In the genomic region with DNA sequence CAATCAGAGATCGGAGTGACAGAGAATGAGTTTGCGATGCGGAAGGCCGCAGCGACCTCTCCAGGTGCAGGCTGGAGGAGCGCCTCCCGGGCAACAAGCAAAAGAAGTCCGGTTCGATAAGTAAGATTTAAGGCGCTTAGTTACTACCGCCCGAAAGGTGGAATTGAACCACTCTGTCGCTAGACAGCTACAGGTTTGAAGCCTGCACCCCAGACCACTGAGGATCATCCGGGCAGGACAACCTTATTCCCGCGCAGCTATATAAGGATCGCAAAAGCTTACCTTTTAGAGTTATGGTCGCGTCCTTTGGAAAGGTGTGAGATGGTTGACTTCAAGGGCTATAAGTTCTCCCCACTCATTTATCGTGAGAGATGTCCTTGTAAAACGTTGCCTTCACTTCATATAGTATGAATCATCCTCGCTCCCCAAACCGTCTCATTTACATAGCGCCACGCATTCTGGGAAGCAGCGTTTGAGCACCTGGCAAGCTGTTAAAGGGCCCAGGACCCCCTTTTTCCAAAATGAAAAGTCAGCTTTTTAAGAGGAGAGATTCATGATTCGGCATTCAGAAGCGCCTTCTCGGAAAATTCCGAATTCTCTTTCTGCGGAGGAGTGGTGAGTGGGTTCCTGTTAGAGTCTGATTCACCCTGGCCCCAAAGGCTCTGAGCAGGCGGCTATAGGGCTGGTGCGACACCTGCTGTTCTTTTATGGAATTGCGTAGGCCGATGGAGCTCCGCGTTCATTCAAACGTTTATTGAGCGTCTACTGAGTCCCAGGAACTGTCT, we compare ENCODE assay signal across 8 cellular contexts. TPM values are rescaled to one million over a fixed set of nuclear protein-coding genes. Genes with fewer than 3 reads are reported as not detected.
DNase-seq lines count a peak whose midpoint lies in the region; ATAC-seq and TF ChIP-seq lines count a peak whose summit lies in the region.

No MANE protein-coding gene starts in this region.

- peak overlapping the region; percentile 67 for H3K4me3 Mint-ChIP-seq in activated T-helper 2 cell treated with anti-CD3 and anti-CD28 coated beads, Interferon-gamma antibody, Interleukin-2, Interleukin-4, amounts not matched to agents 10 μg/mL and 5 μg/mL and 100 μg/mL, durations not matched to agents 14 hours and 24 hours and 36 hours (ENCODE audit: low read depth)
- H3K4me3 Mint-ChIP-seq in stimulated activated naive CD8-positive, alpha-beta T cell treated with anti-CD3 and anti-CD28 coated beads, Interleukin-15, amount 100 ng/mL, for 72 hours, result peak overlapping the region; percentile 53 to 80

- H3K36me3 Mint-ChIP-seq in activated T-helper 2 cell treated with anti-CD3 and anti-CD28 coated beads, Interferon-gamma antibody, Interleukin-2, Interleukin-4, amounts not matched to agents 10 μg/mL and 5 μg/mL and 100 μg/mL, durations not matched to agents 14 hours and 24 hours and 36 hours (ENCODE audit: low read depth), result peaks cover 11% of the 10 kb centered on the region

- no peaks in the 10 kb centered on the region for H3K9me2 ChIP-seq in Karpas-422 (replicated peaks; ENCODE audit: insufficient read depth, low read length)
- no peaks in the 10 kb centered on the region for H3K9me2 ChIP-seq in neural cell (ENCODE audit: insufficient read depth, low read length)

- H3K27ac Mint-ChIP-seq in activated T-helper 2 cell treated with anti-CD3 and anti-CD28 coated beads, Interferon-gamma antibody, Interleukin-2, Interleukin-4, amounts not matched to agents 10 μg/mL and 5 μg/mL and 100 μg/mL, durations not matched to agents 14 hours and 24 hours and 36 hours, result peak overlapping the region; percentile 98
- peak overlapping the region; percentile 99 for H3K27ac Mint-ChIP-seq in stimulated activated naive CD8-positive, alpha-beta T cell treated with anti-CD3 and anti-CD28 coated beads, Interleukin-15, amount 100 ng/mL, for 72 hours

- H3K9ac ChIP-seq in Karpas-422 (ENCODE audit: low read length), result peak overlapping the region; percentile 70
- peak overlapping the region; percentile 68 for H3K9ac ChIP-seq in neural cell (ENCODE audit: low read length)

- H3K36me3 ChIP-seq in Karpas-422 (ENCODE audit: insufficient read depth, low read length), result no peaks in the 10 kb centered on the region
- no peaks in the 10 kb centered on the region for H3K36me3 ChIP-seq in neural cell (ENCODE audit: insufficient read depth, low read length)

- peak; percentile 57 for ATAC-seq in GM21737 (IDR thresholded peaks at IDR 0.05; ENCODE audit: unreplicated experiment)
- peak; percentile 96 for ATAC-seq in stimulated activated naive CD8-positive, alpha-beta T cell treated with anti-CD3 and anti-CD28 coated beads, Interleukin-15, amount 100 ng/mL, for 72 hours

- H3K9me3 ChIP-seq in Karpas-422 (ENCODE audit: low read length) (no peaks in the 10 kb centered on the region), neural cell (ENCODE audit: low read length) (no peaks in the 10 kb centered on the region)

- TF ChIP-seq RAD21 in neural cell (conservative IDR thresholded peaks at IDR 0.05), result peak; percentile 91

- no peaks in the 10 kb centered on the region for H3F3A ChIP-seq in neural cell (ENCODE audit: insufficient read depth, low read length, poor library complexity, severe bottlenecking)

- TF ChIP-seq CTCF in fibroblast of pulmonary artery (IDR thresholded peaks at IDR 0.05; ENCODE audit: low read length, missing control alignments), result peak; percentile 95
- peak; percentile 96 for TF ChIP-seq CTCF in neural cell (IDR thresholded peaks at IDR 0.05; ENCODE audit: poor library complexity, severe bottlenecking)

- H2AFZ ChIP-seq in Karpas-422 (ENCODE audit: low read length), result peak overlapping the region; percentile 97
- peak overlapping the region; percentile 29 for H2AFZ ChIP-seq in neural cell (ENCODE audit: low read depth, low read length)

- H3K4me3 ChIP-seq in Karpas-422 (ENCODE audit: low read length) (peak overlapping the region; percentile 68), fibroblast of pulmonary artery (replicated peaks; ENCODE audit: low read depth, low read length) (peak overlapping the region; percentile 67), neural cell (ENCODE audit: low read length) (peak overlapping the region; percentile 69)

- peaks cover 27% of the 10 kb centered on the region for H3K4me1 Mint-ChIP-seq in activated T-helper 2 cell treated with anti-CD3 and anti-CD28 coated beads, Interferon-gamma antibody, Interleukin-2, Interleukin-4, amounts not matched to agents 10 μg/mL and 5 μg/mL and 100 μg/mL, durations not matched to agents 14 hours and 24 hours and 36 hours (ENCODE audit: low read depth)
- peaks cover 43% of the 10 kb centered on the region for H3K4me1 Mint-ChIP-seq in stimulated activated naive CD8-positive, alpha-beta T cell treated with anti-CD3 and anti-CD28 coated beads, Interleukin-15, amount 100 ng/mL, for 72 hours

- H3K4me2 ChIP-seq in Karpas-422 (ENCODE audit: low read depth, low read length, poor library complexity, severe bottlenecking) (peak overlapping the region; percentile 86), neural cell (ENCODE audit: low read length) (peak overlapping the region; percentile 66)

- no peaks in the 10 kb centered on the region for H3K9me3 Mint-ChIP-seq in activated T-helper 2 cell treated with anti-CD3 and anti-CD28 coated beads, Interferon-gamma antibody, Interleukin-2, Interleukin-4, amounts not matched to agents 10 μg/mL and 5 μg/mL and 100 μg/mL, durations not matched to agents 14 hours and 24 hours and 36 hours
- H3K9me3 Mint-ChIP-seq in stimulated activated naive CD8-positive, alpha-beta T cell treated with anti-CD3 and anti-CD28 coated beads, Interleukin-15, amount 100 ng/mL, for 72 hours, result no peaks in the 10 kb centered on the region

- peak; percentile 94 for DNase-seq in Daoy (ENCODE audit: low read depth)
- DNase-seq in Karpas-422, result peak; percentile 96
- peak; percentile 93 for DNase-seq in RKO (ENCODE audit: low spot score)
- DNase-seq in activated T-helper 2 cell treated with anti-CD3 and anti-CD28 coated beads, Interferon-gamma antibody, Interleukin-2, Interleukin-4, amounts not matched to agents 10 μg/mL and 5 μg/mL and 100 μg/mL, durations not matched to agents 14 hours and 24 hours and 36 hours (ENCODE audit: low spot score), result peak; percentile 88
- peak; percentile 96 for DNase-seq in fibroblast of pulmonary artery (ENCODE audit: low read depth)
- DNase-seq in stimulated activated naive CD8-positive, alpha-beta T cell treated with anti-CD3 and anti-CD28 coated beads, Interleukin-15, amount 100 ng/mL, for 72 hours, result peak; percentile 92 to 93

- H3K79me2 ChIP-seq in Karpas-422 (ENCODE audit: low read length) (no peaks in the 10 kb centered on the region), neural cell (replicated peaks; ENCODE audit: insufficient read depth, low read length) (no peaks in the 10 kb centered on the region)

- H3K27ac ChIP-seq in Karpas-422 (ENCODE audit: low read length) (peak overlapping the region; percentile 90), neural cell (ENCODE audit: low read length) (peak overlapping the region; percentile 82)

- peaks cover 29% of the 10 kb centered on the region for H3K4me1 ChIP-seq in Karpas-422 (ENCODE audit: low read length)

- peaks cover 25% of the 10 kb centered on the region for H3K27me3 Mint-ChIP-seq in activated T-helper 2 cell treated with anti-CD3 and anti-CD28 coated beads, Interferon-gamma antibody, Interleukin-2, Interleukin-4, amounts not matched to agents 10 μg/mL and 5 μg/mL and 100 μg/mL, durations not matched to agents 14 hours and 24 hours and 36 hours (ENCODE audit: low read depth)
- H3K27me3 Mint-ChIP-seq in stimulated activated naive CD8-positive, alpha-beta T cell treated with anti-CD3 and anti-CD28 coated beads, Interleukin-15, amount 100 ng/mL, for 72 hours, result peaks cover 33% of the 10 kb centered on the region

- H4K20me1 ChIP-seq in Karpas-422 (ENCODE audit: insufficient read depth, low read depth, low read length) (no peaks in the 10 kb centered on the region), neural cell (ENCODE audit: insufficient read depth) (no peaks in the 10 kb centered on the region)

- no peak for TF ChIP-seq EP300 in neural cell (conservative IDR thresholded peaks at IDR 0.05; ENCODE audit: poor library complexity, severe bottlenecking)

- H3K27me3 ChIP-seq in Karpas-422 (ENCODE audit: low read length) (no peaks in the 10 kb centered on the region), neural cell (ENCODE audit: insufficient read depth, low read depth, low read length) (no peaks in the 10 kb centered on the region)

- intact Hi-C loops in activated T-helper 2 cell treated with anti-CD3 and anti-CD28 coated beads, Interferon-gamma antibody, Interleukin-2, Interleukin-4, amounts not matched to agents 10 μg/mL and 5 μg/mL and 100 μg/mL, durations not matched to agents 14 hours and 24 hours and 36 hours (cut with micrococcal nuclease), result loop anchor here (1.0 to 5.0 kb wide), 9 partner anchors 9 to 226 kb away; a partner anchor contains a TSS

RNA-seq across cellular contexts. Expression of a gene that starts 10.8 kb away (rescaled TPM):
- total RNA-seq in Daoy (2014; rRNA removed; shearing (Covaris generic)), result 0.80 and 0.83 TPM in 2 replicates
- total RNA-seq in Karpas-422 (2014; rRNA removed; shearing (Covaris generic); ENCODE audit: low replicate concordance), result 2.5 and 4.0 TPM in 2 replicates
- total RNA-seq in activated T-helper 2 cell treated with anti-CD3 and anti-CD28 coated beads, Interferon-gamma antibody, Interleukin-2, Interleukin-4, amounts not matched to agents 10 μg/mL and 5 μg/mL and 100 μg/mL, durations not matched to agents 14 hours and 24 hours and 36 hours, result 10.2 and 10.9 TPM in 2 replicates
- 1.4 and 2.1 TPM in 2 replicates for polyA plus RNA-seq in neural cell
- polyA minus RNA-seq in neural cell, result 13.8 and 14.4 TPM in 2 replicates

RNA-seq across cellular contexts. Expression of a gene that starts 18.2 kb away (rescaled TPM):
- total RNA-seq in Daoy (2014; rRNA removed; shearing (Covaris generic)), result 0.98 and 3.5 TPM in 2 replicates
- 3.1 and 4.6 TPM in 2 replicates for total RNA-seq in Karpas-422 (2014; rRNA removed; shearing (Covaris generic); ENCODE audit: low replicate concordance)
- 4.0 and 8.1 TPM in 2 replicates for total RNA-seq in activated T-helper 2 cell treated with anti-CD3 and anti-CD28 coated beads, Interferon-gamma antibody, Interleukin-2, Interleukin-4, amounts not matched to agents 10 μg/mL and 5 μg/mL and 100 μg/mL, durations not matched to agents 14 hours and 24 hours and 36 hours
- 70.3 and 83.9 TPM in 2 replicates for polyA plus RNA-seq in neural cell
- polyA minus RNA-seq in neural cell, result 75.7 and 92.8 TPM in 2 replicates

RNA-seq across cellular contexts. Expression of a gene that starts 19.6 kb away (rescaled TPM):
- 0.15 and 0.80 TPM in 2 replicates for total RNA-seq in Daoy (2014; rRNA removed; shearing (Covaris generic))
- total RNA-seq in Karpas-422 (2014; rRNA removed; shearing (Covaris generic); ENCODE audit: low replicate concordance), result 0.71 and 8.0 TPM in 2 replicates
- total RNA-seq in activated T-helper 2 cell treated with anti-CD3 and anti-CD28 coated beads, Interferon-gamma antibody, Interleukin-2, Interleukin-4, amounts not matched to agents 10 μg/mL and 5 μg/mL and 100 μg/mL, durations not matched to agents 14 hours and 24 hours and 36 hours, result 2.5 and 3.1 TPM in 2 replicates
- 1.0 and 1.8 TPM in 2 replicates for polyA plus RNA-seq in neural cell
- not detected in 2 replicates for polyA minus RNA-seq in neural cell

RNA-seq across cellular contexts. Expression of a gene that starts 28.6 kb away (rescaled TPM):
- total RNA-seq in Daoy (2014; rRNA removed; shearing (Covaris generic)), result 121 and 175 TPM in 2 replicates
- 77.9 and 97.9 TPM in 2 replicates for total RNA-seq in Karpas-422 (2014; rRNA removed; shearing (Covaris generic); ENCODE audit: low replicate concordance)
- total RNA-seq in activated T-helper 2 cell treated with anti-CD3 and anti-CD28 coated beads, Interferon-gamma antibody, Interleukin-2, Interleukin-4, amounts not matched to agents 10 μg/mL and 5 μg/mL and 100 μg/mL, durations not matched to agents 14 hours and 24 hours and 36 hours, result 232 and 244 TPM in 2 replicates
- polyA plus RNA-seq in neural cell, result 6.1 and 15.6 TPM in 2 replicates
- 5.8 and 10.5 TPM in 2 replicates for polyA minus RNA-seq in neural cell

RNA-seq across cellular contexts. Expression of a gene that starts 54.9 kb away (rescaled TPM):
- 121 and 154 TPM in 2 replicates for total RNA-seq in Daoy (2014; rRNA removed; shearing (Covaris generic))
- total RNA-seq in Karpas-422 (2014; rRNA removed; shearing (Covaris generic); ENCODE audit: low replicate concordance), result 121 and 175 TPM in 2 replicates
- total RNA-seq in activated T-helper 2 cell treated with anti-CD3 and anti-CD28 coated beads, Interferon-gamma antibody, Interleukin-2, Interleukin-4, amounts not matched to agents 10 μg/mL and 5 μg/mL and 100 μg/mL, durations not matched to agents 14 hours and 24 hours and 36 hours, result 114 and 118 TPM in 2 replicates
- polyA plus RNA-seq in neural cell, result 69.2 and 80.8 TPM in 2 replicates
- 32.4 and 36.9 TPM in 2 replicates for polyA minus RNA-seq in neural cell

Comparison
In these comparisons a context has a peak if more than half of its experiments do, and no peak if none do; other contexts are left out.
1. Peak in every context shown above with its lines: DNase-seq, ATAC-seq, H3K4me3 ChIP-seq and H3K27ac ChIP-seq.